Comparison of ENCODE assay signal across 1 cellular context in the genomic region with DNA sequence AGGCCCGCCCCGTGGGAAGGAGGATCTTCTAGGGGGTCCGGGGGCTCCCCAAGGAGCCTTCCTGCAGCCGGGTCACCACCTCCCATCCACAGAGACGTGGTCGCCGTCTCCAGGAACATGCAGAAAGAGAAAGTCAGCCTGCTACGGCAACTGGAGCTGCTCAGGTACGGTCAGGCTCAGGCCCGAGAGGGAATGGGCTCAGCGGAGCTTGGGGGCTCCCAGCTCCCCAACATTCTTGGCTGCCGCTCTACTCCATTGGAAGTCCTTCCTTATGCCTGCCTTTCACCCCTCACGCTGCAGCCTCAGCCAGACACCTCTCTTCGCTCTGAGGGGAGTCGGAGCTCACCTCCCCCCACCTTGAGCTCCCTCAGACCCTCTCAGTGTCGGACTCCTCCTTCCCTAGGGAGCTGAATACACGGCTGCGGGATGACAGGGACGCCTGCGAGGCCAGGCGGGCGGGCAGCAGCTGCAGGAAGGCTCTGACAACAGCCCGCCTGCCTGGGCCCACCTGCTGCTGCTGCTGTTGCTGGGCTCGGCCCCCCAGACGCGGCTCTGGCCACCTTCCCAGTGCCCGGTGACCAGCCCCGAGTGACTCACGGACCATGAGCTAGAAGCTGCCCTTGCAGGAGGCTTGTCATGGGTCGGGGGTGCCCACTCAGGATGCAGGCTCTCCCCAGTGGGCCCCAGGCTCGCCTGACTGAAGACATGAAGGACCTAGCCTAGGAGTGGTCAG.
TF ChIP-seq lines count a peak whose summit lies in the region.

No MANE protein-coding gene starts in this region.

TF ChIP-seq in H1, 55 proteins besides CTCF, POLR2A, EP300 and RAD21:
- TF ChIP-seq TBP (IDR thresholded peaks at IDR 0.05; ENCODE audit: low read depth, low read length) (no peak), ASH2L (IDR thresholded peaks at IDR 0.05; ENCODE audit: low read length) (no peak), RXRA (IDR thresholded peaks at IDR 0.05; ENCODE audit: insufficient read depth, low read depth, low read length) (no peak), JUND (IDR thresholded peaks at IDR 0.05; ENCODE audit: low read length) (no peak), BRCA1 (IDR thresholded peaks at IDR 0.05; ENCODE audit: low read depth, low read length) (no peak)
